ENCODE assay signal across 5 cellular contexts in genomic region chr16:47967374-47967773, GRCh38.
"Had no signal": no experiment of that assay in that cellular context is flagged by ENCODE, and none has a peak within 500 bp of the region (broad histone marks: within the 10 kb centered on the region; RNA-seq: fewer than 3 reads in every experiment).

No MANE protein-coding gene starts in this region.

- H3K27ac ChIP-seq: HL-60 had no signal

- DNase-seq: IMR-90, KBM-7 had no signal

- FAIRE-seq: HTR-8/SVneo, K562 had no signal

- H3K4me3 ChIP-seq: K562 had no signal

- ATAC-seq: K562 had no signal
